7 cellular contexts compared by ENCODE assay signal in the genomic region with DNA sequence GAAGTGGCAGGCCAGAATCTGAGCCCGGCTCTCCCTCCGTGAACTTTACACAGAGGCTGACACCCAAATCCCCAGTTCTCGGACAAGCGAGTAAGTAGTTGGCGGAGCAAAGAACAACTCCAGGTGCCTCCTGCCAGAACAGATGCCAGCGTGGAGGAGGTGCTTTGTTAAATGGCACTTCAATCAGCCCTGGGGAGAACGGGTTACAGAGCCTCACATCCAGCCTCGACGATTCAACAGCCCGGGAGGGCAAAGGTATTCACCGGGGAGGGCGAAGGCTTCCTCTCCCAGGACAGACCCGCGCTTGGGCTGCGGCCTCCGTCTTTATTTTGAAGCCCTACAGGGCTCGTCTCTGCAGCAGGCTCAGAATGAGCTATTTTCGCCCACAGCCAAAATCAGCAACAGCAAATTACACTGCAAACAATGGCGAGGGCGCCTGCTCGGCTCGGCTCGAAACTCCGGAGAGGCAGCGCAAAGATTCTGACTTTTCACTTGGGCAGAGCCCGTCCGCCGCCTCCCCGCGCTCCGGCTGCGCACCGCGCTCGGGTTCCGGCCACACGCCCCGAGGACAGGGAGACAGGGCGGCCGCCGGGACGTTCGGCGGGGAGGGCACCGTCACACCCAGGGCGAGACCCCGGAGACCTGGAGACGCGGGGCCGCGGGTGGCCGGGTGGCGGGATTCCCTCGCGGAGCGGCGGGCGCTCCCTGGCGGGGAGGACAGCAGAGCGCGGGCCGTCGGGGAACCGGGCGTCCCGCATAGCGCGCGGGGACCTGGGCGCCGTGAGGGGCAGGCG.
A peak's percentile ranks its signal among the peaks of the same experiment; 100 is the strongest.
DNase-seq lines count a peak whose midpoint lies in the region; TF ChIP-seq lines count a peak whose summit lies in the region.

No MANE protein-coding gene starts in this region.

- CTCF ChIA-PET in HEK293 (lab: Yijun Ruan, JAX) = no interaction called here

- peaks cover 14% of the 10 kb centered on the region for H3K4me1 ChIP-seq in HEK293 (ENCODE audit: control insufficient read depth, insufficient read depth, low read length)
- H3K4me1 ChIP-seq in neuron (ENCODE audit: insufficient read depth, low read length) = no peaks in the 10 kb centered on the region

- peak overlapping the region; percentile 69 for H3K4me3 ChIP-seq in HEK293 (ENCODE audit: low read depth, low read length)
- H3K4me3 ChIP-seq in neuron (ENCODE audit: low read length) = peak overlapping the region; percentile 28

- POLR2A ChIA-PET in HEK293 (lab: Yijun Ruan, JAX) = no interaction called here

- no peaks in the 10 kb centered on the region for H3K36me3 ChIP-seq in HEK293 (ENCODE audit: control insufficient read depth in 2 of 2, insufficient read depth in 1 of 2, low read length in 2 of 2)
- H3K36me3 ChIP-seq in neuron (ENCODE audit: insufficient read depth, low read length) = no peaks in the 10 kb centered on the region

- in situ Hi-C loops in GM13976 (cut with MboI; ENCODE audit: low sequenced_read_pairs, unreplicated experiment) = no loop called here

- H3K27ac ChIP-seq in HEK293 (ENCODE audit: extremely low read depth, low read depth, low read length) = peak overlapping the region; percentile 68; the same call in 1 of the 2 replicates

- peak overlapping the region; percentile 82 for H2AFZ ChIP-seq in neuron (ENCODE audit: low read depth, low read length)

- peak; percentile 39 for TF ChIP-seq CTCF in GM13976 (IDR thresholded peaks at IDR 0.05; ENCODE audit: borderline replicate concordance, control extremely low read depth, extremely low read depth, insufficient read depth, missing control alignments)
- TF ChIP-seq CTCF in HEK293 (tag by site-specific recombination; IDR thresholded peaks at IDR 0.05) = no peak; the same call in 1 of the 2 replicates

- peaks cover 38% of the 10 kb centered on the region for H3K27me3 ChIP-seq in neuron (ENCODE audit: insufficient read depth, low read length)

- DNase-seq in GM13976 (ENCODE audit: low spot score) = peak; percentile 63
- peak; percentile 20 for DNase-seq in NCI-H2171 (lab: John Stamatoyannopoulos, UW)
- peak; percentile 9 for DNase-seq in activated gamma-delta T cell treated with anti-CD3 and anti-CD28 coated beads, Interleukin-2, amount 50 U/mL, for 16 hours (ENCODE audit: low read depth)
- peak; percentile 23 for DNase-seq in germinal center (ENCODE audit: low spot score)
- no peak for DNase-seq in NCI-H446 (lab: John Stamatoyannopoulos, UW)

- H3K9me3 ChIP-seq in HEK293 (ENCODE audit: control insufficient read depth, insufficient read depth, low read depth, low read length) = no peaks in the 10 kb centered on the region
- no peaks in the 10 kb centered on the region for H3K9me3 ChIP-seq in neuron (ENCODE audit: low read length)

TF ChIP-seq in HEK293, 187 proteins besides CTCF, POLR2A, EP300 and RAD21 (continues in another document):
- TF ChIP-seq MEIS1 (CRISPR knock-in tag; IDR thresholded peaks at IDR 0.05; ENCODE audit: borderline replicate concordance) = no peak
- no peak for TF ChIP-seq ZNF391 (tag by site-specific recombination; IDR thresholded peaks at IDR 0.05; ENCODE audit: borderline replicate concordance, low read depth)
- TF ChIP-seq ZBTB1 (tag by site-specific recombination; IDR thresholded peaks at IDR 0.05) = no peak
- no peak for TF ChIP-seq OSR2 (tag by site-specific recombination; IDR thresholded peaks at IDR 0.05)
- TF ChIP-seq ZNF488 (tag by site-specific recombination; IDR thresholded peaks at IDR 0.05) = no peak
- no peak for TF ChIP-seq HOXD13 (CRISPR knock-in tag; IDR thresholded peaks at IDR 0.05; ENCODE audit: borderline replicate concordance)
- TF ChIP-seq ZBTB6 (tag by site-specific recombination; IDR thresholded peaks at IDR 0.05) = no peak
- no peak for TF ChIP-seq ZNF426 (tag by site-specific recombination; IDR thresholded peaks at IDR 0.05)
- no peak for TF ChIP-seq SCRT2 (tag by site-specific recombination; IDR thresholded peaks at IDR 0.05)
- TF ChIP-seq, protein P1, sequence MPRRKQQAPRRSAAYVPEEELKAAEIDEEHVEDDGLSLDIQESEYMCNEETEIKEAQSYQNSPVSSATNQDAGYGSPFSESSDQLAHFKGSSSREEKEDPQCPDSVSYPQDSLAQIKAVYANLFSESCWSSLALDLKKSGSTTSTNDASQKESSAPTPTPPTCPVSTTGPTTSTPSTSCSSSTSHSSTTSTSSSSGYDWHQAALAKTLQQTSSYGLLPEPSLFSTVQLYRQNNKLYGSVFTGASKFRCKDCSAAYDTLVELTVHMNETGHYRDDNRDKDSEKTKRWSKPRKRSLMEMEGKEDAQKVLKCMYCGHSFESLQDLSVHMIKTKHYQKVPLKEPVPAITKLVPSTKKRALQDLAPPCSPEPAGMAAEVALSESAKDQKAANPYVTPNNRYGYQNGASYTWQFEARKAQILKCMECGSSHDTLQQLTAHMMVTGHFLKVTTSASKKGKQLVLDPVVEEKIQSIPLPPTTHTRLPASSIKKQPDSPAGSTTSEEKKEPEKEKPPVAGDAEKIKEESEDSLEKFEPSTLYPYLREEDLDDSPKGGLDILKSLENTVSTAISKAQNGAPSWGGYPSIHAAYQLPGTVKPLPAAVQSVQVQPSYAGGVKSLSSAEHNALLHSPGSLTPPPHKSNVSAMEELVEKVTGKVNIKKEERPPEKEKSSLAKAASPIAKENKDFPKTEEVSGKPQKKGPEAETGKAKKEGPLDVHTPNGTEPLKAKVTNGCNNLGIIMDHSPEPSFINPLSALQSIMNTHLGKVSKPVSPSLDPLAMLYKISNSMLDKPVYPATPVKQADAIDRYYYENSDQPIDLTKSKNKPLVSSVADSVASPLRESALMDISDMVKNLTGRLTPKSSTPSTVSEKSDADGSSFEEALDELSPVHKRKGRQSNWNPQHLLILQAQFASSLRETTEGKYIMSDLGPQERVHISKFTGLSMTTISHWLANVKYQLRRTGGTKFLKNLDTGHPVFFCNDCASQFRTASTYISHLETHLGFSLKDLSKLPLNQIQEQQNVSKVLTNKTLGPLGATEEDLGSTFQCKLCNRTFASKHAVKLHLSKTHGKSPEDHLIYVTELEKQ (tag by site-specific recombination; IDR thresholded peaks at IDR 0.05; ENCODE audit: borderline replicate concordance) = no peak
- no peak for TF ChIP-seq KLF7 (tag by site-specific recombination; IDR thresholded peaks at IDR 0.05; ENCODE audit: borderline replicate concordance)
- no peak for TF ChIP-seq OVOL3 (tag by site-specific recombination; IDR thresholded peaks at IDR 0.05)
- no peak for TF ChIP-seq ZNF677 (tag by site-specific recombination; IDR thresholded peaks at IDR 0.05)
- no peak for TF ChIP-seq ZNF558 (tag by site-specific recombination; IDR thresholded peaks at IDR 0.05)
- peak; percentile 42 for TF ChIP-seq ZBTB20 (tag by site-specific recombination; IDR thresholded peaks at IDR 0.05)
- TF ChIP-seq ZNF621 (tag by site-specific recombination; IDR thresholded peaks at IDR 0.05) = no peak
- peak; percentile 68; the same call in 1 of the 2 replicates for TF ChIP-seq ZNF449 (tag by site-specific recombination; IDR thresholded peaks at IDR 0.05)
- TF ChIP-seq YY2 (tag by site-specific recombination; IDR thresholded peaks at IDR 0.05) = no peak

Comparison
In these comparisons a context has a peak if more than half of its experiments do, and no peak if none do; other contexts are left out.
1. DNase-seq: peak in GM13976 (single experiment), NCI-H2171 (single experiment), activated gamma-delta T cell treated with anti-CD3 and anti-CD28 coated beads, Interleukin-2, amount 50 U/mL, for 16 hours (single experiment) and germinal center (single experiment); none in NCI-H446 (0 of 2).